ENCODE assay signal across 1 cellular context in genomic region chr16:75429621-75430403, GRCh38.
TF ChIP-seq lines count a peak whose summit lies in the region.

No MANE protein-coding gene starts in this region.

TF ChIP-seq in K562, 482 proteins besides CTCF, POLR2A, EP300 and RAD21:
- peak; percentile 73 for TF ChIP-seq ZNF316 (IDR thresholded peaks at IDR 0.05)
- TF ChIP-seq ATF7 (IDR thresholded peaks at IDR 0.05), result no peak
- no peak for TF ChIP-seq ZNF589 (CRISPR knock-in tag; IDR thresholded peaks at IDR 0.05; ENCODE audit: low read depth)
